ENCODE assay signal across 8 cellular contexts in the genomic region with DNA sequence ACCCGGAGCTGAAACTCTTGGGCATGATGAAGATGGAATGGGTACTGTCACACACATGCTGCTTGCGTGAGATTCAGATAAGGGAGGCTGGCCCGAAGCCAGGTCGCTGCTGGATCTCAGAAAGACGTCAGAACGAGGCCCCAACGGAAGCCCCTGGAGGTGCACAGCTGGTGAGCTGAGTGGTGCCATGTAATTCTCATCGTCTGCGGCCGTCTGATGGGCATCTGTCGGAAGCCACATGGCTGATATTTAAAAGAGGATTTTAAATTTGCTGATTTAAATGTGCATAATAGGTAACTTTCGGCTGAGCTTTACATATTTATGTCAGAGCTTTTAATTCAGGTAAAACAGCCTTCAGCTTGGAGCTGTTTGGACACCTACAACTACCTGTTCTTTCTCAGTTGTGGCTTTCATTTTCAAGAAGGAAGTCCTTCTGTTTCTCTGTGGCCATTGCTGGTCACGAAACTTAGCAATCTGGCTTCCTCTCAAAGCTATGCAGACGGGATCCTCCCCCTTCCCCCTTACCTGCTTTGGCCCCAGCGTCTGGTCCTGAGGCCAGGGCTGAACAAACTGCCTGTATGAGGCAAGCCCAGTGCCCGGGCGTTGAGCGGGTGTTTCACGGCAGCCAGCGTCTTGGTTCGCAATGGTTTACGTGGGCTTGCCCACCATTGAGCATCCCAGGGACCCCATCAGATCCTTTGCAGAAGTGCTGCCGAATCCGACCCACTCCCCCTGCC. TPM values are rescaled to one million over a fixed set of nuclear protein-coding genes. Genes with fewer than 3 reads are reported as not detected.
DNase-seq lines count a peak whose midpoint lies in the region; ATAC-seq and TF ChIP-seq lines count a peak whose summit lies in the region.

No MANE protein-coding gene starts in this region.

- TF ChIP-seq POLR2A in breast epithelium (IDR thresholded peaks at IDR 0.05): no peak

- H3K9ac ChIP-seq in muscle layer of colon (ENCODE audit: low read length): no peak overlapping the region

- peak overlapping the region; percentile 56 for H3K27ac ChIP-seq in ACC112 (ENCODE audit: low read depth, low read length)
- peak overlapping the region; percentile 97 for H3K27ac ChIP-seq in VCaP
- H3K27ac ChIP-seq in breast epithelium: peak overlapping the region; percentile 96 to 98
- H3K27ac ChIP-seq in muscle layer of colon (ENCODE audit: low read depth, low read length): peak overlapping the region; percentile 65

- H3K4me3 ChIP-seq in ACC112 (ENCODE audit: low read depth, low read length) (no peak overlapping the region), breast epithelium (peak overlapping the region in 2 of 3 donors; percentile 40 to 60), muscle layer of colon (ENCODE audit: low read depth in 1 of 2, low read length in 2 of 2) (peak overlapping the region in 1 of 2 donors; percentile 7), HAP-1 (no peak overlapping the region)

- H3K27me3 Mint-ChIP-seq in stimulated activated naive CD8-positive, alpha-beta T cell treated with anti-CD3 and anti-CD28 coated beads, Interleukin-15, amount 100 ng/mL, for 72 hours: no peaks in the 10 kb centered on the region

- ATAC-seq in GM19463 (IDR thresholded peaks at IDR 0.05; ENCODE audit: unreplicated experiment) (peak; percentile 43), HG03575 (IDR thresholded peaks at IDR 0.05; ENCODE audit: extremely low read depth, insufficient number of reproducible peaks, low FRiP score, unreplicated experiment) (peak; percentile 32)
- peak; percentile 87 for ATAC-seq in stimulated activated naive CD8-positive, alpha-beta T cell treated with anti-CD3 and anti-CD28 coated beads, Interleukin-15, amount 100 ng/mL, for 72 hours

- H3K4me3 Mint-ChIP-seq in stimulated activated naive CD8-positive, alpha-beta T cell treated with anti-CD3 and anti-CD28 coated beads, Interleukin-15, amount 100 ng/mL, for 72 hours: peak overlapping the region; percentile 81 to 89

- intact Hi-C loops in breast epithelium (cut with DNase I; ENCODE audit: low total_unique reads): no loop called here

- no peak for TF ChIP-seq CTCF in VCaP (conservative IDR thresholded peaks at IDR 0.05)
- no peak for TF ChIP-seq CTCF in breast epithelium (IDR thresholded peaks at IDR 0.05)

- H3K9me3 Mint-ChIP-seq in stimulated activated naive CD8-positive, alpha-beta T cell treated with anti-CD3 and anti-CD28 coated beads, Interleukin-15, amount 100 ng/mL, for 72 hours: no peaks in the 10 kb centered on the region

- no peak overlapping the region for H2AFZ ChIP-seq in ACC112 (ENCODE audit: low read length, unreplicated experiment)

- no peaks in the 10 kb centered on the region for H3K36me3 ChIP-seq in ACC112 (ENCODE audit: insufficient read depth, low read length)
- no peaks in the 10 kb centered on the region for H3K36me3 ChIP-seq in breast epithelium
- no peaks in the 10 kb centered on the region for H3K36me3 ChIP-seq in muscle layer of colon (ENCODE audit: insufficient read depth, low read length)
- H3K36me3 ChIP-seq in HAP-1 (replicated peaks): peaks cover 3% of the 10 kb centered on the region

- H3K79me2 ChIP-seq in ACC112 (ENCODE audit: control insufficient read depth, insufficient read depth, low read length, unreplicated experiment): no peaks in the 10 kb centered on the region

- in situ Hi-C loops in HAP-1 (cut with MboI; ENCODE audit: low sequenced_read_pairs): no loop called here

- H3K4me1 Mint-ChIP-seq in stimulated activated naive CD8-positive, alpha-beta T cell treated with anti-CD3 and anti-CD28 coated beads, Interleukin-15, amount 100 ng/mL, for 72 hours: peaks cover 79% of the 10 kb centered on the region

- H3K27me3 ChIP-seq in ACC112 (ENCODE audit: insufficient read depth, low read length): no peaks in the 10 kb centered on the region
- no peaks in the 10 kb centered on the region for H3K27me3 ChIP-seq in breast epithelium
- no peaks in the 10 kb centered on the region for H3K27me3 ChIP-seq in muscle layer of colon (ENCODE audit: control insufficient read depth in 1 of 2, insufficient read depth in 2 of 2, low read length in 2 of 2)
- no peaks in the 10 kb centered on the region for H3K27me3 ChIP-seq in HAP-1 (ENCODE audit: low read depth)

- H3K4me1 ChIP-seq in ACC112 (ENCODE audit: control insufficient read depth, insufficient read depth, low read length, unreplicated experiment) (peaks cover 15% of the 10 kb centered on the region), breast epithelium (peaks cover 8 to 9% of the 10 kb centered on the region in 2 donors), muscle layer of colon (ENCODE audit: insufficient read depth, low read length) (peaks cover 13% of the 10 kb centered on the region), HAP-1 (no peaks in the 10 kb centered on the region)

- H3K9me3 ChIP-seq in breast epithelium: no peaks in the 10 kb centered on the region
- no peaks in the 10 kb centered on the region for H3K9me3 ChIP-seq in muscle layer of colon (ENCODE audit: low read length)
- H3K9me3 ChIP-seq in HAP-1: no peaks in the 10 kb centered on the region

- DNase-seq in breast epithelium (ENCODE audit: low spot score in 2 of 2) (peak in 1 of 2 donors; percentile 57), HAP-1 (ENCODE audit: low spot score in 2 of 2) (no peak)
- DNase-seq in stimulated activated naive CD8-positive, alpha-beta T cell treated with anti-CD3 and anti-CD28 coated beads, Interleukin-15, amount 100 ng/mL, for 72 hours: peak; percentile 82 to 90

- peak overlapping the region; percentile 96 to 97 for H3K27ac Mint-ChIP-seq in stimulated activated naive CD8-positive, alpha-beta T cell treated with anti-CD3 and anti-CD28 coated beads, Interleukin-15, amount 100 ng/mL, for 72 hours

RNA-seq across cellular contexts. Expression of a gene that starts 9.2 kb away (rescaled TPM):
- total RNA-seq in breast epithelium: 10 to 100 TPM in 2 of 3 donors, 1 to 10 TPM in 1; 8.8 to 26.5 (median 15.4) TPM

RNA-seq across cellular contexts. Expression of a gene that starts 57.2 kb away (rescaled TPM):
- under 1 TPM in 1 of 3 donors, not detected in 2; under 0.01 TPM for total RNA-seq in breast epithelium

Comparison
In these comparisons a context has a peak if more than half of its experiments do, and no peak if none do; other contexts are left out.
1. H3K4me3 ChIP-seq: peak in breast epithelium (2 of 3); none in ACC112 (single experiment) and HAP-1 (single experiment).
2. ATAC-seq: peak in every context shown above with its lines; median percentile 87 in stimulated activated naive CD8-positive, alpha-beta T cell treated with anti-CD3 and anti-CD28 coated beads, Interleukin-15, amount 100 ng/mL, for 72 hours; 43 in GM19463; 32 in HG03575.
3. DNase-seq: peak in stimulated activated naive CD8-positive, alpha-beta T cell treated with anti-CD3 and anti-CD28 coated beads, Interleukin-15, amount 100 ng/mL, for 72 hours (2 of 2); none in HAP-1 (0 of 2).
4. Peak in every context shown above with its lines, with median percentiles within 50 percentile points of each other: H3K27ac ChIP-seq.